ENCODE assay signal across 1 cellular context in the genomic region with DNA sequence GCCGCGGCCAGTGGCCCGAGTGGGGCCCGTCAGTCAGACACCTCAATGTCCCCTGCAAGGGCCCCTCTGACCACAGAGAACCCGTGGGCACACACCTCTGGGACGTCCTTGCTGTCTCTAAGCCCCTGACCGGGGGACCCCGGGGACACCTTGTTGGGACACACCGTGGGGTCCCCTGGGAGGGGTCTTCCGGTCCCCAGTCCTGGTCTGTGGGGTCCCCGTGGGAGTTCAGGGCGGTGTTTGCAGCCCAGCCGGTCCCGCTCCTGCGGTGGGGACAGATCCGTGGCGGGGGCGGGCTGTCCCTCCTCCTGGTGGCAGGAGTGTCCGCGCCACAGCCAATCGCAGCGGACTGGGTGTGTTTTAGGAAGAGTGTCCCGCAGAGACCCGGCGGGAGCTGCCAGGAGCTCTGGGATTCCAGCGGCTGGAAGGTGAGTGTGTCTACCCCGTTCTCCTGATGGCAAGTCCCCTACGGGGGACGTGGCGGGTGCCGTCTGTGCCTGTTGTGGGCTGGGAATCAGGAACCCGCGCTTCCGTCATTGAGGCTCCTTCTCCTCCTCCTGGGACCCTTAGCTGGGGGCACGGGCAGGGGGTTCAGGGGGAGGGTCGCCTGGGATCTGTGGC.
TF ChIP-seq lines count a peak whose summit lies in the region.

No MANE protein-coding gene starts in this region.

TF ChIP-seq in HepG2, 621 proteins besides CTCF, POLR2A, EP300 and RAD21 (continued from another document):
- TF ChIP-seq LCORL (IDR thresholded peaks at IDR 0.05) (0 out of 2 replicates have a peak, but pooled peaks have one; percentile 31), LCORL (CRISPR knock-in tag; IDR thresholded peaks at IDR 0.05) (peak; percentile 91), ZNF124 (CRISPR knock-in tag; IDR thresholded peaks at IDR 0.05) (no peak)
